Comparison of ENCODE assay signal across 32 cellular contexts in the genomic region with DNA sequence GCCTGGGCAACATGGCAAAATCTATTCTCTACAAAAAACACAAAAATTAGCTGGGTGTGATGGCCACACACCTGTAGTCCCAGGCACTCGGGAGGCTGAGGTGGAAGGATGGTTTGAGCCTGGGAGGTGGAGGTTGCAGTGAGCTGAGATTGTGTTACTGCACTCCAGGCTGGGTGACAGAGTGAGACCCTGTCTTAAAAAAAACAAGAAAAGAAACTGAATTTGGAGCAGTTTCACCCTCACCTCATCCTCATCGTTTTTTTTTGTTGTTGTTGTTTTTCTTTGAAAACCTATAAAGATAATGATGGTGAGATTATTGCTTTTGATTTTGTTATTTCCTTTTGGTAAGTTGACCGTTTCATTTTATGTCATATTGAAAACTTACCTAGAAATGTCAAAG.
"Had no signal": no experiment of that assay in that cellular context is flagged by ENCODE, and none has a peak within 500 bp of the region (broad histone marks: within the 10 kb centered on the region; RNA-seq: fewer than 3 reads in every experiment).

No MANE protein-coding gene starts in this region.

- H3K27me3 Mint-ChIP-seq: activated naive CD4-positive, alpha-beta T cell treated with anti-CD3 and anti-CD28 coated beads, Interleukin-2, amount 50 U/mL, for 24 hours; activated naive CD8-positive, alpha-beta T cell treated with anti-CD3 and anti-CD28 coated beads, Interleukin-2, amount 50 U/mL, for 24 hours; activated T-cell treated with anti-CD3 and anti-CD28 coated beads, Interleukin-2, amount 50 U/mL, for 24 hours; effector memory CD8-positive, alpha-beta T cell; naive B cell; T-helper 17 cell had no signal

- H3K27me3 ChIP-seq: gastrocnemius medialis, hepatocyte, ovary, testis, transverse colon had no signal

- H3K4me2 ChIP-seq: hepatocyte had no signal

- H3K4me1 Mint-ChIP-seq: activated naive CD4-positive, alpha-beta T cell treated with anti-CD3 and anti-CD28 coated beads, Interleukin-2, amount 50 U/mL, for 24 hours; activated naive CD8-positive, alpha-beta T cell treated with anti-CD3 and anti-CD28 coated beads, Interleukin-2, amount 50 U/mL, for 24 hours; naive B cell had no signal

- H3K27ac Mint-ChIP-seq: activated naive CD4-positive, alpha-beta T cell treated with anti-CD3 and anti-CD28 coated beads, Interleukin-2, amount 50 U/mL, for 24 hours; activated naive CD8-positive, alpha-beta T cell treated with anti-CD3 and anti-CD28 coated beads, Interleukin-2, amount 50 U/mL, for 24 hours; activated T-cell treated with anti-CD3 and anti-CD28 coated beads, Interleukin-2, amount 50 U/mL, for 24 hours; effector memory CD8-positive, alpha-beta T cell; T-helper 17 cell; WTC11 had no signal

- H2AFZ ChIP-seq: hepatocyte had no signal

- ATAC-seq: activated naive CD8-positive, alpha-beta T cell treated with anti-CD3 and anti-CD28 coated beads, Interleukin-2, amount 50 U/mL, for 24 hours; effector memory CD8-positive, alpha-beta T cell; gastrocnemius medialis; left cardiac atrium; left ventricle myocardium superior; sciatic nerve; stimulated activated naive CD8-positive, alpha-beta T cell treated with anti-CD3 and anti-CD28 coated beads, Interleukin-15, Interleukin-2, amounts not matched to agents 100 U/mL and 50 U/mL, for 24 hours; T-helper 17 cell; WTC11 had no signal

- H3K36me3 ChIP-seq: gastrocnemius medialis, ovary, prostate gland, transverse colon had no signal

- H3K79me2 ChIP-seq: hepatocyte had no signal

- H3K9me3 Mint-ChIP-seq: activated naive CD4-positive, alpha-beta T cell treated with anti-CD3 and anti-CD28 coated beads, Interleukin-2, amount 50 U/mL, for 24 hours; activated naive CD8-positive, alpha-beta T cell treated with anti-CD3 and anti-CD28 coated beads, Interleukin-2, amount 50 U/mL, for 24 hours; activated T-cell treated with anti-CD3 and anti-CD28 coated beads, Interleukin-2, amount 50 U/mL, for 24 hours; effector memory CD8-positive, alpha-beta T cell; naive B cell; nephron progenitor cell; WTC11 had no signal

- H3K36me3 Mint-ChIP-seq: naive B cell, WTC11 had no signal

- H3K27ac ChIP-seq: gastrocnemius medialis, hepatocyte, ovary, prostate gland, skin epidermis, testis, transverse colon had no signal

- H3K9me3 ChIP-seq: gastrocnemius medialis, ovary, prostate gland, testis, transverse colon had no signal

- H3K4me1 ChIP-seq: gastrocnemius medialis, prostate gland, testis, transverse colon had no signal

- H3K4me3 Mint-ChIP-seq: activated naive CD4-positive, alpha-beta T cell treated with anti-CD3 and anti-CD28 coated beads, Interleukin-2, amount 50 U/mL, for 24 hours; activated naive CD8-positive, alpha-beta T cell treated with anti-CD3 and anti-CD28 coated beads, Interleukin-2, amount 50 U/mL, for 24 hours; activated T-cell treated with anti-CD3 and anti-CD28 coated beads, Interleukin-2, amount 50 U/mL, for 24 hours; effector memory CD8-positive, alpha-beta T cell; naive B cell; nephron progenitor cell; T-helper 17 cell; WTC11 had no signal

- H3K4me3 ChIP-seq: gastrocnemius medialis, hepatocyte, ovary, prostate gland, skin epidermis, testis, transverse colon had no signal

- DNase-seq: activated CD4-positive, alpha-beta T cell treated with anti-CD3 and anti-CD28 coated beads for 1 hour; activated CD8-positive, alpha-beta memory T cell treated with anti-CD3 and anti-CD28 coated beads for 24 hours; activated CD8-positive, alpha-beta memory T cell treated with anti-CD3 and anti-CD28 coated beads, Interleukin-2, amount 50 U/mL, for 48 hours; activated gamma-delta T cell treated with Interleukin-2 at 50 U/mL for 16 hours; activated naive CD8-positive, alpha-beta T cell treated with anti-CD3 and anti-CD28 coated beads, Interleukin-2, amount 50 U/mL, for 24 hours; activated T-cell treated with anti-CD3 and anti-CD28 coated beads, Interleukin-2, amount 50 U/mL, for 24 hours; amygdala; caudate nucleus; cortex of kidney; effector memory CD8-positive, alpha-beta T cell; erythroblast; gastrocnemius medialis; islet precursor cell; left cardiac atrium; left ventricle myocardium superior; mammary epithelial cell; naive B cell; nephron progenitor cell; ovary; retina; stimulated activated CD4-positive, alpha-beta T cell treated with anti-CD3 and anti-CD28 coated beads, Interleukin-12 subunit alpha, Interleukin-12 subunit beta, amount 100 ng/mL, for 4 hours; stimulated activated CD4-positive, alpha-beta T cell treated with anti-CD3 and anti-CD28 coated beads, Interleukin-4, amount 100 ng/mL, for 1 hour; stimulated activated naive CD8-positive, alpha-beta T cell treated with anti-CD3 and anti-CD28 coated beads, Interleukin-15, Interleukin-2, amounts not matched to agents 100 U/mL and 50 U/mL, for 24 hours; T-helper 17 cell; testis; transverse colon had no signal
